In the genomic region with DNA sequence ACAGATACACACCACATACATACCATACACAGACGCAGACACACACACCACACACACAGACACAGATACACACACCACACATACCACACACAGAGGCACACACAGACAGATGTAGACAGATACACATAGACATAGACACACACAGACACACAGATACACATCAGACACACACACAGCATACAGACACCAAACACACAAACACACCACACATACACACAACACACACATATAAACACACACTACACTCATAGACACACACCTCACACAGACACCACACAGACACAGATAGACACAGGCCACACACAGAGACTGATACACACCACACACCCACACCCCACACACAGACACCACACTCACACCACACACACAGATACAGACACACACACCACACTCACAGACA, we compare ENCODE assay signal across 1 cellular context.
TF ChIP-seq lines count a peak whose summit lies in the region.

No MANE protein-coding gene starts in this region.

TF ChIP-seq in IMR-90, 13 proteins besides CTCF, POLR2A, EP300 and RAD21:
- TF ChIP-seq RFX5 (IDR thresholded peaks at IDR 0.05; ENCODE audit: low read depth, low read length) (no peak), CHD1 (IDR thresholded peaks at IDR 0.05; ENCODE audit: low read depth, low read length) (no peak), ELK1 (IDR thresholded peaks at IDR 0.05; ENCODE audit: borderline replicate concordance, low read depth, low read length) (no peak), NFE2L2 (IDR thresholded peaks at IDR 0.05; ENCODE audit: low read depth, low read length) (no peak), BHLHE40 (IDR thresholded peaks at IDR 0.05; ENCODE audit: low read depth, low read length) (no peak), MXI1 (IDR thresholded peaks at IDR 0.05; ENCODE audit: borderline replicate concordance, low read depth, low read length) (no peak)
TF ChIP-seq in IMR-90: peak in this region for 0.
